ENCODE assay signal across 12 cellular contexts in the genomic region with DNA sequence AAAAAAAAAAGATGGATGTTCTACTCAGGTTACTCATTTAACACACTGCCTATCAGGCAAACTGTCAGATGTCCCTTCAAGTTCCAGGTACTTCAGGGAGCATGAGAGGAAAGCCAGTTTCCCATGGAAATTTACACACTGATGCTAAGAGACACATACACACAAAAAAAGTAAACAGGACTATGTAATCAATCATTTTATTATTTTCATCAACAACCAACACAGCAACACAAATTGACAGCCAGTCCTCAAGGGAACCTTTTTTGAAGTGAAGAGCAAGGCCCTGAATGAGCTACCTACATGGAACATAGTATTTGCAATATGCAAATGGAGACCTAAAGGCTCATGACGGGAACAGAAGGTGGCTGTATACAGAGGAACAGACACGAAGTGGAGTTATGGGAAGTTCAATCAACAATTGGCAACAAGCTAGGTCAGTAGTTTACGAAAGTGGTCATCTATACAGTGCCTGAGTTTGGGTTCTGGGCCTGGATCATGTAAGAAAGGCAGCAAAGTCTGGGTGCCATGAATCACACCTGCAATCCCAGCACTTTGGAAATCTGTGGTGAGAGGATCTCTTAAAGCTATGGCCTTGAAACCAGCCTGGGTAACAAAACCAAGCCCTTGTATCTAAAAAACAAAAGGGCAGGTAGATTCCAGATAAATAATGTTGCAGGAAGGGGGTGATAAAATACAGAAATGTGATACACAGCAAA. TPM values are rescaled to one million over a fixed set of nuclear protein-coding genes. Genes with fewer than 3 reads are reported as not detected.
DNase-seq lines count a peak whose midpoint lies in the region; ATAC-seq and TF ChIP-seq lines count a peak whose summit lies in the region.
"Had no signal": no experiment of that assay in that cellular context is flagged by ENCODE, and none has a peak within 500 bp of the region (broad histone marks: within the 10 kb centered on the region; RNA-seq: fewer than 3 reads in every experiment).

No MANE protein-coding gene starts in this region.

- H3K4me3 Mint-ChIP-seq in Caco-2 (ENCODE audit: unreplicated experiment) (peak overlapping the region; percentile 77), T-cell (peak overlapping the region in 2 of 3 donors; percentile 10 to 22), memory B cell (peak overlapping the region; percentile 2)

- no peaks in the 10 kb centered on the region for H3K27me3 Mint-ChIP-seq in Caco-2 (ENCODE audit: insufficient read depth, unreplicated experiment)
- no peaks in the 10 kb centered on the region for H3K27me3 Mint-ChIP-seq in T-cell
- H3K27me3 Mint-ChIP-seq in memory B cell, result no peaks in the 10 kb centered on the region

- in situ Hi-C loops in GM23248 (cut with MboI), result no loop called here

- H3K27ac Mint-ChIP-seq in Caco-2 (ENCODE audit: unreplicated experiment) (peak overlapping the region; percentile 85), T-cell (peak overlapping the region; percentile 72 to 76), memory B cell (peak overlapping the region; percentile 97)

- H3K9me3 ChIP-seq in Caco-2, result no peaks in the 10 kb centered on the region
- H3K9me3 ChIP-seq in GM23248 (ENCODE audit: low read depth), result no peaks in the 10 kb centered on the region

- H3K27ac ChIP-seq in GM23248, result no peak overlapping the region

- H3K79me2 ChIP-seq in GM23248 (ENCODE audit: insufficient read depth), result peaks cover 43% of the 10 kb centered on the region

- POLR2A ChIA-PET in Caco-2 (lab: Charles Lee), result interaction anchor here (0.6 to 3.0 kb wide), 7 partner anchors 9 to 61 kb away, joined by 3 to 17 read pairs (median 4); a partner anchor contains a TSS
- POLR2A ChIA-PET in T-cell (lab: Charles Lee), result interaction anchor here (0.5 to 6.5 kb wide), 6 partner anchors 9 to 98 kb away, joined by 3 to 71 read pairs (median 4); a partner anchor contains a TSS

- H4K20me1 ChIP-seq in GM23248 (ENCODE audit: insufficient read depth), result peaks cover 9% of the 10 kb centered on the region

- WGBS in GM23248 (ENCODE audit: low coverage in 1 of 2, low lambda C conversion rate in 2 of 2, missing lambda C conversion rate in 2 of 2), 2 experiments, result 60 to 61% methylated on average over 3 of the region's 3 CpGs

- no TSS peak for BruUV-seq in Caco-2 (replicated peaks; lab: Mats Ljungman, UMichigan)

- intact Hi-C loops in Caco-2 (cut with micrococcal nuclease; ENCODE audit: unreplicated experiment), result loop anchor here (10.0 kb wide), 1 partner anchor 127 kb away; a partner anchor contains a TSS

- peaks cover 28% of the 10 kb centered on the region for H3K4me1 ChIP-seq in Caco-2
- H3K4me1 ChIP-seq in GM23248 (ENCODE audit: insufficient read depth), result peaks cover 16% of the 10 kb centered on the region

- no peaks in the 10 kb centered on the region for H3K9me2 ChIP-seq in GM23248 (ENCODE audit: insufficient read depth)

- peaks cover 56% of the 10 kb centered on the region for H3F3A ChIP-seq in GM23248 (ENCODE audit: insufficient read depth)

- no peak overlapping the region for H3K4me2 ChIP-seq in GM23248 (ENCODE audit: unreplicated experiment)

- no peak overlapping the region for H3K4me3 ChIP-seq in Caco-2 (ENCODE audit: low read depth, low read length)
- no peak overlapping the region for H3K4me3 ChIP-seq in GM23248

- H3K4me1 Mint-ChIP-seq in Caco-2 (ENCODE audit: low read depth, unreplicated experiment), result peaks cover 15% of the 10 kb centered on the region
- peaks cover 43 to 58% (median 47%) of the 10 kb centered on the region in 3 donors for H3K4me1 Mint-ChIP-seq in T-cell
- peaks cover 39% of the 10 kb centered on the region for H3K4me1 Mint-ChIP-seq in memory B cell

- TF ChIP-seq CTCF in Caco-2 (IDR thresholded peaks at IDR 0.05; ENCODE audit: insufficient read depth in 1 of 2, low read depth in 1 of 2, low read length in 1 of 2, severe bottlenecking in 1 of 2, unreplicated experiment in 1 of 2), result no peak

- no peak overlapping the region for H2AFZ ChIP-seq in GM23248

- CTCF ChIA-PET in Caco-2 (lab: Charles Lee) (interaction anchor here (0.5 kb wide), 1 partner anchor 12 kb away, joined by 4 read pairs; no protein-coding TSS in a partner anchor), T-cell (lab: Charles Lee) (interaction anchor here (1.0 to 1.4 kb wide), 2 partner anchors 11 to 66 kb away, joined by 3 to 4 read pairs; no protein-coding TSS in a partner anchor)

- ATAC-seq in T-cell (replicated peaks in 1 of 4) (no peak), memory B cell (ENCODE audit: low read depth) (no peak)

- peak overlapping the region; percentile 92; the same call in 1 of the 2 replicates for H3K9ac ChIP-seq in GM23248

- H3K36me3 ChIP-seq in Caco-2 (ENCODE audit: control insufficient read depth, insufficient read depth, low read length), result peaks cover 13% of the 10 kb centered on the region
- H3K36me3 ChIP-seq in GM23248 (ENCODE audit: low read depth), result peaks cover 38% of the 10 kb centered on the region

- H3K36me3 Mint-ChIP-seq in Caco-2 (ENCODE audit: insufficient read depth, unreplicated experiment) (peaks cover 94% of the 10 kb centered on the region), T-cell (peaks cover 38% of the 10 kb centered on the region), memory B cell (peaks cover 23% of the 10 kb centered on the region)

- H3K27me3 ChIP-seq in Caco-2 (replicated peaks; ENCODE audit: control insufficient read depth, insufficient read depth, low read length) (no peaks in the 10 kb centered on the region), GM23248 (replicated peaks; ENCODE audit: insufficient read depth) (no peaks in the 10 kb centered on the region)

- no peaks in the 10 kb centered on the region for H3K9me3 Mint-ChIP-seq in Caco-2 (ENCODE audit: unreplicated experiment)
- H3K9me3 Mint-ChIP-seq in T-cell, result no peaks in the 10 kb centered on the region
- H3K9me3 Mint-ChIP-seq in memory B cell, result no peaks in the 10 kb centered on the region

- DNase-seq in Caco-2 (no peak), GM23248 (no peak), T-cell (no peak), memory B cell (ENCODE audit: low spot score in 2 of 2) (no peak), SHP77 (lab: John Stamatoyannopoulos, UW) (no peak), NCI-H187 treated with DMSO at 0.1 percent for 48 hours (lab: John Stamatoyannopoulos, UW) (no peak), dedifferentiated amniotic fluid mesenchymal stem cell (ENCODE audit: extremely low spot score) (no peak)
- no peak for DNase-seq in effector CD4-positive, alpha-beta T cell
- DNase-seq: activated CD4-positive, alpha-beta T cell treated with anti-CD3 and anti-CD28 coated beads for 4 hours; hypothalamus; NCI-H510A had no signal

RNA-seq across cellular contexts. Expression of a gene that starts 12.6 kb away (rescaled TPM):
- 112 and 115 TPM in 2 replicates for total RNA-seq in Caco-2 (2022)
- 41.4 and 50.4 TPM in 2 replicates for total RNA-seq in GM23248 (2014; rRNA removed; shearing (Covaris generic))
- polyA plus RNA-seq in GM23248 (2016; fragmentation: Nextera tagmentation; extraction: Ambion mirVana), result 33.6 and 34.3 TPM in 2 replicates
- 100 to 1,000 TPM in 4 of 5 donors, 10 to 100 TPM in 1; 91.3 to 239 (median 103) TPM for total RNA-seq in T-cell

RNA-seq across cellular contexts. Expression of a gene that starts 19.3 kb away (rescaled TPM):
- total RNA-seq in Caco-2 (2022) (0.95 TPM in 1 of 2 replicates, not detected in the other), T-cell (not detected)
- not detected in 2 replicates for total RNA-seq in GM23248 (2014; rRNA removed; shearing (Covaris generic))
- polyA plus RNA-seq in GM23248 (2016; fragmentation: Nextera tagmentation; extraction: Ambion mirVana), result 0.44 TPM in 1 of 2 replicates, not detected in the other
- total RNA-seq: cerebellum had no signal

RNA-seq across cellular contexts. Expression of a gene that starts 20.1 kb away (rescaled TPM):
- 39.9 and 44.2 TPM in 2 replicates for total RNA-seq in Caco-2 (2022)
- 43.9 and 45.7 TPM in 2 replicates for total RNA-seq in GM23248 (2014; rRNA removed; shearing (Covaris generic))
- polyA plus RNA-seq in GM23248 (2016; fragmentation: Nextera tagmentation; extraction: Ambion mirVana), result 32.0 and 34.0 TPM in 2 replicates
- total RNA-seq in T-cell, result 100 to 1,000 TPM in 2 of 5 donors, 10 to 100 TPM in 3; 49.3 to 132 (median 58.0) TPM

RNA-seq across cellular contexts. Expression of a gene that starts 28.7 kb away (rescaled TPM):
- total RNA-seq in Caco-2 (2022) (763 and 879 TPM in 2 replicates), T-cell (100 to 1,000 TPM; 178 to 248 (median 237) TPM)
- 290 and 301 TPM in 2 replicates for total RNA-seq in GM23248 (2014; rRNA removed; shearing (Covaris generic))
- polyA plus RNA-seq in GM23248 (2016; fragmentation: Nextera tagmentation; extraction: Ambion mirVana), result 310 and 319 TPM in 2 replicates

RNA-seq across cellular contexts. Expression of a gene that starts 46.7 kb away (rescaled TPM):
- total RNA-seq in Caco-2 (2022) (77.5 and 77.6 TPM in 2 replicates), T-cell (100 to 1,000 TPM; 160 to 321 (median 169) TPM)
- 25.0 and 32.0 TPM in 2 replicates for total RNA-seq in GM23248 (2014; rRNA removed; shearing (Covaris generic))
- polyA plus RNA-seq in GM23248 (2016; fragmentation: Nextera tagmentation; extraction: Ambion mirVana), result 51.1 and 53.3 TPM in 2 replicates

Comparison
In these comparisons a context has a peak if more than half of its experiments do, and no peak if none do; other contexts are left out.
1. H3K4me3 Mint-ChIP-seq: peak in every context shown above with its lines; median percentile 77 in Caco-2; 16 in T-cell; 2 in memory B cell.